ENCODE assay signal across 14 cellular contexts in the genomic region with DNA sequence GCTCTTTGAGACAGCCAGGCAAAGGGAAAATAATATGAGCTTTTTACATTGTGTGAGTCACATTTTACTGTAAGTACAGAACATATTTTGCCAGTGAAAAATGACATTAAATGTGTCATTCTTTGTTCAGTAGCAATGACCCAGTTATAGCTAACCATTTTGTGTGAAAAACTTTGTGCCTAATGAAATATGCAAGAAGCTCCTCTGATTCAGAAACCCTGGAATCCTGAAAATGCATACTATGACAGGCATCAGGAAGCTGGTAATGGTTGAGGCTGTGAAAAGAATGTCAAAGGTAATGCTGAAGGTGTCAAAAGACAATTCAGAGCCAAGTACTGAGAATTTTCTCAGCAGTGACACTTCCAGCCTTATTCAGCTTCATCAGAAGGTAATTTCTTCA.
DNase-seq lines count a peak whose midpoint lies in the region; ATAC-seq, FAIRE-seq and TF ChIP-seq lines count a peak whose summit lies in the region.
"Had no signal": no experiment of that assay in that cellular context is flagged by ENCODE, and none has a peak within 500 bp of the region (broad histone marks: within the 10 kb centered on the region; RNA-seq: fewer than 3 reads in every experiment).

No MANE protein-coding gene starts in this region.

- FAIRE-seq in H1 (lab: Jason Lieb, UNC) = no peak

- no peak overlapping the region for H3K18ac ChIP-seq in H1 (ENCODE audit: extremely low read depth, low read length)
- H3K18ac ChIP-seq in mesendoderm (ENCODE audit: low read length) = no peak overlapping the region

- H2BK12ac ChIP-seq in H1 (ENCODE audit: low read depth, low read length) = no peak overlapping the region

- no peak for TF ChIP-seq RAD21 in H1 (IDR thresholded peaks at IDR 0.05 in 1 of 2, conservative IDR thresholded peaks at IDR 0.05 in 1 of 2; ENCODE audit: low read depth in 2 of 2, low read length in 2 of 2)

- CTCF ChIA-PET in H1 (lab: Charles Lee; ENCODE audit: partially characterized antibody) = no interaction called here

- H3K4ac ChIP-seq in H1 (replicated peaks; ENCODE audit: insufficient read length, low read depth, low read length) = no peak overlapping the region
- H3K4ac ChIP-seq in mesendoderm (ENCODE audit: low read depth, low read length) = no peak overlapping the region

- H4K8ac ChIP-seq in H1 (ENCODE audit: extremely low read depth, insufficient read depth, low read length) (no peak overlapping the region), mesendoderm (ENCODE audit: low read depth, low read length) (no peak overlapping the region)

- peak; percentile 66 for DNase-seq in Daoy (ENCODE audit: low read depth)
- DNase-seq in NCI-H226 = peak; percentile 94
- DNase-seq in H1 (ENCODE audit: low read depth in 1 of 2, low spot score in 2 of 2) = no peak
- DNase-seq in mesendoderm = peak; percentile 96
- no peak for DNase-seq in stimulated activated CD8-positive, alpha-beta memory T cell treated with anti-CD3 and anti-CD28 coated beads, Interleukin-4, amount 100 ng/mL, for 48 hours
- no peak for DNase-seq in NCI-H2227 (lab: John Stamatoyannopoulos, UW; ENCODE audit: unreplicated experiment)
- DNase-seq: foreskin fibroblast, GF-D8, KG1, NCI-H2171, SHP77 had no signal

- H3K27me3 ChIP-seq in H1 (replicated peaks in 1 of 4; ENCODE audit: control insufficient read depth in 3 of 4, extremely low read depth in 1 of 4, insufficient read depth in 3 of 4, low read length in 3 of 4) (no peaks in the 10 kb centered on the region), mesendoderm (ENCODE audit: insufficient read depth, low read length, poor library complexity) (no peaks in the 10 kb centered on the region)
- H3K27me3 ChIP-seq: right atrium auricular region had no signal

- no peak overlapping the region for H2BK5ac ChIP-seq in H1 (ENCODE audit: low read depth, low read length)
- no peak overlapping the region for H2BK5ac ChIP-seq in mesendoderm (ENCODE audit: low read length)

- H3K23me2 ChIP-seq in H1 (ENCODE audit: low read depth, low read length) = no peaks in the 10 kb centered on the region

- no peak overlapping the region for H3K9ac ChIP-seq in H1 (replicated peaks in 1 of 4; ENCODE audit: extremely low read depth in 1 of 4, low read depth in 3 of 4, low read length in 3 of 4)
- no peak overlapping the region for H3K9ac ChIP-seq in mesendoderm (ENCODE audit: low read length)

- TF ChIP-seq CTCF in H1 (IDR thresholded peaks at IDR 0.05; ENCODE audit: control extremely low read depth in 1 of 3, insufficient read depth in 1 of 3, low read depth in 1 of 3, low read length in 3 of 3) = no peak

- no peak for TF ChIP-seq POLR2A in H1 (IDR thresholded peaks at IDR 0.05; ENCODE audit: control extremely low read depth in 1 of 2, low read depth in 2 of 2, low read length in 2 of 2)

- H4K91ac ChIP-seq in H1 (replicated peaks; ENCODE audit: insufficient read length, low read length) = no peak overlapping the region

- H4K5ac ChIP-seq in H1 (ENCODE audit: insufficient read length, low read depth, low read length) (no peak overlapping the region), mesendoderm (ENCODE audit: low read length) (no peak overlapping the region)

- peak overlapping the region in 1 of 2 experiments; percentile 25; a peak in 2 of 4 replicates for H3K4me2 ChIP-seq in H1 (ENCODE audit: insufficient read depth in 1 of 2, low read depth in 2 of 2, low read length in 2 of 2)
- H3K4me2 ChIP-seq in mesendoderm (ENCODE audit: low read length) = no peak overlapping the region

- H3K23ac ChIP-seq in H1 (ENCODE audit: insufficient read length) (no peak overlapping the region), mesendoderm (ENCODE audit: low read length) (no peak overlapping the region)

- H3K27ac ChIP-seq in H1 (ENCODE audit: low read depth, low read length) (no peak overlapping the region), mesendoderm (ENCODE audit: low read depth, low read length) (no peak overlapping the region)
- H3K27ac ChIP-seq: right atrium auricular region had no signal

- no peaks in the 10 kb centered on the region for H3K79me2 ChIP-seq in H1 (ENCODE audit: control insufficient read depth in 1 of 2, insufficient read depth in 2 of 2, low read length in 2 of 2)
- H3K79me2 ChIP-seq in mesendoderm (ENCODE audit: control insufficient read depth, insufficient read depth, low read length) = no peaks in the 10 kb centered on the region

- H3K56ac ChIP-seq in H1 (replicated peaks; ENCODE audit: insufficient read length, low read depth, low read length) (no peak overlapping the region), mesendoderm (ENCODE audit: low read length) (no peak overlapping the region)

- no peak overlapping the region for H3K14ac ChIP-seq in H1 (ENCODE audit: insufficient read length)

- ATAC-seq in GM21360 (IDR thresholded peaks at IDR 0.05; ENCODE audit: unreplicated experiment) (no peak), GM18907 (IDR thresholded peaks at IDR 0.05; ENCODE audit: unreplicated experiment) (no peak)

- H3K4me3 ChIP-seq in H1 (ENCODE audit: extremely low read depth in 1 of 4, insufficient read depth in 2 of 4, low read depth in 3 of 4, low read length in 4 of 4) (no peak overlapping the region), mesendoderm (ENCODE audit: low read length) (no peak overlapping the region)
- H3K4me3 ChIP-seq: right atrium auricular region had no signal

- POLR2A ChIA-PET in H1 (lab: Charles Lee; ENCODE audit: partially characterized antibody) = no interaction called here

- H3K4me1 ChIP-seq in H1 (replicated peaks in 1 of 4; ENCODE audit: control insufficient read depth in 3 of 4, insufficient read depth in 4 of 4, low read length in 3 of 4) (peaks cover 0 to 6% (median 1%) of the 10 kb centered on the region in 4 experiments; a peak in 2 of 7 replicates), mesendoderm (ENCODE audit: control insufficient read depth, low read depth, low read length) (no peaks in the 10 kb centered on the region)
- H3K4me1 ChIP-seq: right atrium auricular region had no signal

- H2BK15ac ChIP-seq in H1 (ENCODE audit: low read length) (no peak overlapping the region), mesendoderm (replicated peaks; ENCODE audit: low read depth) (no peak overlapping the region)

- peak in 1 of 2 experiments; percentile 45; a peak in 1 of 3 replicates for TF ChIP-seq EP300 in H1 (IDR thresholded peaks at IDR 0.05; ENCODE audit: borderline replicate concordance in 1 of 2, low read depth in 2 of 2, low read length in 2 of 2)

- no peak overlapping the region for H2AFZ ChIP-seq in H1 (ENCODE audit: low read length)

- H3K79me1 ChIP-seq in H1 (ENCODE audit: low read depth, low read length) (no peaks in the 10 kb centered on the region), mesendoderm (ENCODE audit: low read length) (no peaks in the 10 kb centered on the region)

- H3K36me3 ChIP-seq in H1 (ENCODE audit: control insufficient read depth in 2 of 4, insufficient read depth in 4 of 4, low read length in 3 of 4) (no peaks in the 10 kb centered on the region), mesendoderm (ENCODE audit: control insufficient read depth, insufficient read depth, low read length) (no peaks in the 10 kb centered on the region)
- H3K36me3 ChIP-seq: right atrium auricular region had no signal

- no peak overlapping the region for H2BK20ac ChIP-seq in H1 (ENCODE audit: low read length)

- no peaks in the 10 kb centered on the region for H3K9me3 ChIP-seq in H1 (ENCODE audit: insufficient read depth in 2 of 2, low read depth in 1 of 2, low read length in 1 of 2)
- H3K9me3 ChIP-seq: right atrium auricular region had no signal

- no peak overlapping the region for H2AK5ac ChIP-seq in H1 (ENCODE audit: low read depth, low read length)
- H2AK5ac ChIP-seq in mesendoderm (ENCODE audit: low read length) = no peak overlapping the region

- no peak overlapping the region for H2BK120ac ChIP-seq in H1 (replicated peaks; ENCODE audit: low read depth, low read length)
- H2BK120ac ChIP-seq in mesendoderm (ENCODE audit: low read depth, low read length) = no peak overlapping the region

- no peaks in the 10 kb centered on the region for H4K20me1 ChIP-seq in H1 (replicated peaks in 1 of 2; ENCODE audit: control insufficient read depth in 1 of 2, insufficient read depth in 2 of 2, low read length in 2 of 2)

TF ChIP-seq in H1, 55 proteins besides CTCF, POLR2A, EP300 and RAD21 (continues in another document):
- TF ChIP-seq GABPA (IDR thresholded peaks at IDR 0.05; ENCODE audit: borderline replicate concordance, insufficient read depth, low read length) = no peak
- TF ChIP-seq YY1 (IDR thresholded peaks at IDR 0.05; ENCODE audit: low read depth, low read length) = no peak
- peak; percentile 12; the same call in 1 of the 2 replicates for TF ChIP-seq SP1 (IDR thresholded peaks at IDR 0.05; ENCODE audit: low read depth, low read length)
- TF ChIP-seq TBP (IDR thresholded peaks at IDR 0.05; ENCODE audit: low read depth, low read length) = no peak
- TF ChIP-seq CREB1 (IDR thresholded peaks at IDR 0.05) = no peak
- 0 out of 4 replicates have a peak, but pooled peaks of 1 of the 2 experiments have one; percentile 60 for TF ChIP-seq HDAC2 (IDR thresholded peaks at IDR 0.05; ENCODE audit: borderline replicate concordance in 1 of 2, low read depth in 2 of 2, low read length in 2 of 2)
- TF ChIP-seq POLR2AphosphoS5 (IDR thresholded peaks at IDR 0.05; ENCODE audit: low read depth, low read length) = no peak
- TF ChIP-seq, protein P1, sequence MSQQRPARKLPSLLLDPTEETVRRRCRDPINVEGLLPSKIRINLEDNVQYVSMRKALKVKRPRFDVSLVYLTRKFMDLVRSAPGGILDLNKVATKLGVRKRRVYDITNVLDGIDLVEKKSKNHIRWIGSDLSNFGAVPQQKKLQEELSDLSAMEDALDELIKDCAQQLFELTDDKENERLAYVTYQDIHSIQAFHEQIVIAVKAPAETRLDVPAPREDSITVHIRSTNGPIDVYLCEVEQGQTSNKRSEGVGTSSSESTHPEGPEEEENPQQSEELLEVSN (IDR thresholded peaks at IDR 0.05) = no peak
- no peak for TF ChIP-seq PHF8 (conservative IDR thresholded peaks at IDR 0.05; ENCODE audit: low read depth, low read length)
- TF ChIP-seq NANOG (IDR thresholded peaks at IDR 0.05; ENCODE audit: insufficient read depth, low read depth, low read length, poor library complexity, severe bottlenecking) = peak; percentile 49
- no peak for TF ChIP-seq CTBP2 (IDR thresholded peaks at IDR 0.05; ENCODE audit: borderline replicate concordance, insufficient read depth, insufficient read length, low read length)
- TF ChIP-seq, protein P2, sequence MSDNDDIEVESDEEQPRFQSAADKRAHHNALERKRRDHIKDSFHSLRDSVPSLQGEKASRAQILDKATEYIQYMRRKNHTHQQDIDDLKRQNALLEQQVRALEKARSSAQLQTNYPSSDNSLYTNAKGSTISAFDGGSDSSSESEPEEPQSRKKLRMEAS (IDR thresholded peaks at IDR 0.05) = no peak

Comparison
In these comparisons a context has a peak if more than half of its experiments do, and no peak if none do; other contexts are left out.
1. DNase-seq: peak in Daoy (single experiment), NCI-H226 (single experiment) and mesendoderm (single experiment); none in H1 (0 of 2), stimulated activated CD8-positive, alpha-beta memory T cell treated with anti-CD3 and anti-CD28 coated beads, Interleukin-4, amount 100 ng/mL, for 48 hours (single experiment) and NCI-H2227 (single experiment).